In genomic region chr16:57480127-57480753, GRCh38 we compare ENCODE assay signal across 10 cellular contexts. TPM values are rescaled to one million over a fixed set of nuclear protein-coding genes. Genes with fewer than 3 reads are reported as not detected.
A peak's percentile ranks its signal among the peaks of the same experiment; 100 is the strongest.
DNase-seq lines count a peak whose midpoint lies in the region; ATAC-seq and TF ChIP-seq lines count a peak whose summit lies in the region.
"Had no signal": no experiment of that assay in that cellular context is flagged by ENCODE, and none has a peak within 500 bp of the region (broad histone marks: within the 10 kb centered on the region; RNA-seq: fewer than 3 reads in every experiment).

No MANE protein-coding gene starts in this region.

- no peak for ATAC-seq in HG02798 (IDR thresholded peaks at IDR 0.05; ENCODE audit: poor library complexity, unreplicated experiment)

- peak overlapping the region; percentile 92 for H3K4me3 Mint-ChIP-seq in neural crest cell
- H3K4me3 Mint-ChIP-seq: activated CD4-positive, alpha-beta memory T cell treated with anti-CD3 and anti-CD28 coated beads for 36 hours had no signal

- TF ChIP-seq CTCF in fibroblast of villous mesenchyme (IDR thresholded peaks at IDR 0.05; ENCODE audit: insufficient read depth, low read depth, low read length) = no peak
- TF ChIP-seq CTCF in neural crest cell (conservative IDR thresholded peaks at IDR 0.05) = no peak

- H3K4me1 Mint-ChIP-seq in neural crest cell = peaks cover 28% of the 10 kb centered on the region

- H3K4me3 ChIP-seq in fibroblast of villous mesenchyme (ENCODE audit: low read depth, low read length) = peak overlapping the region; percentile 64

- H3K27ac Mint-ChIP-seq in neural crest cell (ENCODE audit: unreplicated experiment) = no peak overlapping the region
- H3K27ac Mint-ChIP-seq: activated CD4-positive, alpha-beta memory T cell treated with anti-CD3 and anti-CD28 coated beads for 36 hours had no signal

- peaks cover 2% of the 10 kb centered on the region for H3K27me3 Mint-ChIP-seq in neural crest cell (ENCODE audit: low read depth)
- H3K27me3 Mint-ChIP-seq: activated CD4-positive, alpha-beta memory T cell treated with anti-CD3 and anti-CD28 coated beads for 36 hours had no signal

- peak; percentile 83 for DNase-seq in AG08396 (ENCODE audit: low spot score)
- peak; percentile 56 for DNase-seq in NCI-H460 (ENCODE audit: extremely low read depth, low read depth)
- DNase-seq in fibroblast of villous mesenchyme (ENCODE audit: low read depth) = peak; percentile 85
- DNase-seq in neural crest cell (ENCODE audit: low read depth, low spot score) = no peak
- DNase-seq in activated CD4-positive, CD25-positive, alpha-beta regulatory T cell (lab: John Stamatoyannopoulos, UW) = no peak
- no peak for DNase-seq in SHP77 treated with DMSO at 0.1 percent for 48 hours (lab: John Stamatoyannopoulos, UW)
- DNase-seq in NCI-H2107 (lab: John Stamatoyannopoulos, UW) = no peak
- DNase-seq: activated CD4-positive, alpha-beta memory T cell treated with anti-CD3 and anti-CD28 coated beads for 36 hours; stimulated activated CD4-positive, alpha-beta T cell treated with anti-CD3 and anti-CD28 coated beads, Interleukin-4, amount 100 ng/mL, for 1 hour had no signal

- H3K36me3 Mint-ChIP-seq in neural crest cell (ENCODE audit: low read depth) = no peaks in the 10 kb centered on the region
- H3K36me3 Mint-ChIP-seq: activated CD4-positive, alpha-beta memory T cell treated with anti-CD3 and anti-CD28 coated beads for 36 hours had no signal

- H3K9me3 Mint-ChIP-seq in neural crest cell = no peaks in the 10 kb centered on the region
- H3K9me3 Mint-ChIP-seq: activated CD4-positive, alpha-beta memory T cell treated with anti-CD3 and anti-CD28 coated beads for 36 hours had no signal

RNA-seq across cellular contexts. Expression of gene DOK4, which starts 6.1 kb away (rescaled TPM):
- total RNA-seq in NCI-H460 (2014; rRNA removed; shearing (Covaris generic)) = 8.7 and 9.6 TPM in 2 replicates
- 34.5 and 37.4 TPM in 2 replicates for polyA plus RNA-seq in NCI-H460 (2014; cell fraction: nucleus; rRNA removed)
- 34.5 and 40.2 TPM in 2 replicates for total RNA-seq in fibroblast of villous mesenchyme
- total RNA-seq in neural crest cell = 20.4 and 22.7 TPM in 2 replicates

RNA-seq across cellular contexts. Expression of gene POLR2C, which starts 17.8 kb away (rescaled TPM):
- total RNA-seq in NCI-H460 (2014; rRNA removed; shearing (Covaris generic)) = 153 and 166 TPM in 2 replicates
- 205 and 326 TPM in 2 replicates for polyA plus RNA-seq in NCI-H460 (2014; cell fraction: nucleus; rRNA removed)
- 118 and 128 TPM in 2 replicates for total RNA-seq in fibroblast of villous mesenchyme
- 74.0 and 77.5 TPM in 2 replicates for total RNA-seq in neural crest cell

RNA-seq across cellular contexts. Expression of gene COQ9, which starts 33.0 kb away (rescaled TPM):
- 104 and 113 TPM in 2 replicates for total RNA-seq in NCI-H460 (2014; rRNA removed; shearing (Covaris generic))
- polyA plus RNA-seq in NCI-H460 (2014; cell fraction: nucleus; rRNA removed) = 201 and 228 TPM in 2 replicates
- total RNA-seq in fibroblast of villous mesenchyme = 31.2 and 44.5 TPM in 2 replicates
- 41.7 and 46.8 TPM in 2 replicates for total RNA-seq in neural crest cell

RNA-seq across cellular contexts. Expression of gene CIAPIN1, which starts 33.1 kb away (rescaled TPM):
- total RNA-seq in NCI-H460 (2014; rRNA removed; shearing (Covaris generic)) = 107 and 112 TPM in 2 replicates
- 141 and 187 TPM in 2 replicates for polyA plus RNA-seq in NCI-H460 (2014; cell fraction: nucleus; rRNA removed)
- total RNA-seq in fibroblast of villous mesenchyme (58.6 and 62.6 TPM in 2 replicates), neural crest cell (97.2 and 103 TPM in 2 replicates)

RNA-seq across cellular contexts. Expression of gene CCDC102A, which starts 56.1 kb away (rescaled TPM):
- total RNA-seq in NCI-H460 (2014; rRNA removed; shearing (Covaris generic)) = 4.8 and 5.2 TPM in 2 replicates
- polyA plus RNA-seq in NCI-H460 (2014; cell fraction: nucleus; rRNA removed) = 4.4 and 5.4 TPM in 2 replicates
- total RNA-seq in fibroblast of villous mesenchyme = 11.6 and 15.1 TPM in 2 replicates
- 6.4 and 8.6 TPM in 2 replicates for total RNA-seq in neural crest cell

Comparison
In these comparisons a context has a peak if more than half of its experiments do, and no peak if none do; other contexts are left out.
1. DNase-seq: peak in AG08396 (single experiment), NCI-H460 (single experiment) and fibroblast of villous mesenchyme (single experiment); none in neural crest cell (single experiment), activated CD4-positive, CD25-positive, alpha-beta regulatory T cell (0 of 4), SHP77 treated with DMSO at 0.1 percent for 48 hours (single experiment) and NCI-H2107 (single experiment).